ENCODE assay signal across 16 cellular contexts in genomic region chrX:114800719-114801118, GRCh38.
DNase-seq lines count a peak whose midpoint lies in the region; TF ChIP-seq lines count a peak whose summit lies in the region.
"Had no signal": no experiment of that assay in that cellular context is flagged by ENCODE, and none has a peak within 500 bp of the region (broad histone marks: within the 10 kb centered on the region; RNA-seq: fewer than 3 reads in every experiment).

No MANE protein-coding gene starts in this region.

- H3K27me3 ChIP-seq in brain microvascular endothelial cell (replicated peaks) (no peaks in the 10 kb centered on the region), colonic mucosa (no peaks in the 10 kb centered on the region)

- H3K9ac ChIP-seq in colonic mucosa (ENCODE audit: low read depth in 2 of 2, low read length in 2 of 2) = no peak overlapping the region

- no peaks in the 10 kb centered on the region for H3K4me1 ChIP-seq in colonic mucosa
- H3K4me1 ChIP-seq: pancreas had no signal

- H3K27ac ChIP-seq in brain microvascular endothelial cell = no peak overlapping the region
- H3K27ac ChIP-seq in colonic mucosa = no peak overlapping the region
- H3K27ac ChIP-seq: pancreas had no signal

- no peaks in the 10 kb centered on the region for H3K36me3 Mint-ChIP-seq in chondrocyte (ENCODE audit: low read depth)

- in situ Hi-C loops in brain microvascular endothelial cell (cut with HindIII; ENCODE audit: low pct_ligation_motif_present, low sequenced_read_pairs) = no loop called here

- no peaks in the 10 kb centered on the region for H3K9me3 ChIP-seq in colonic mucosa
- H3K9me3 ChIP-seq: pancreas had no signal

- peaks cover 3% of the 10 kb centered on the region for H3K4me1 Mint-ChIP-seq in chondrocyte (ENCODE audit: low read depth)
- H3K4me1 Mint-ChIP-seq: activated CD4-positive, alpha-beta T cell treated with anti-CD3 and anti-CD28 coated beads, Interleukin-2, amount 10 ng/mL, durations not matched to agents 24 days and 14 days had no signal

- H3K4me3 ChIP-seq in brain microvascular endothelial cell (ENCODE audit: low read depth, low read length) (no peak overlapping the region), colonic mucosa (no peak overlapping the region)
- H3K4me3 ChIP-seq: pancreas had no signal

- intact Hi-C loops in colonic mucosa (cut with DNase I) = no loop called here

- DNase-seq in NCI-H82 (lab: John Stamatoyannopoulos, UW) = peak; percentile 1
- no peak for DNase-seq in NCI-H82 treated with DMSO at 0.1 percent for 48 hours (lab: John Stamatoyannopoulos, UW; ENCODE audit: unreplicated experiment)
- DNase-seq in NCI-H226 = peak; percentile 59
- DNase-seq in brain microvascular endothelial cell = peak; percentile 0
- DNase-seq in stromal cell of bone marrow (ENCODE audit: low read depth) = peak; percentile 27
- DNase-seq in colonic mucosa = no peak
- DNase-seq in pons (ENCODE audit: low spot score) = no peak
- DNase-seq in chondrocyte (ENCODE audit: low spot score) = no peak
- DNase-seq: activated CD4-positive, alpha-beta T cell treated with anti-CD3 and anti-CD28 coated beads, Interleukin-2, amount 10 ng/mL, durations not matched to agents 24 days and 14 days; activated T-cell treated with anti-CD3 and anti-CD28 coated beads, Interleukin-2, amount 50 U/mL, for 72 hours; aorta; DMS 273 treated with DMSO at 0.1 percent for 48 hours; glutamatergic neuron; NCI-H1436 treated with DMSO at 0.1 percent for 48 hours; NCI-H774; pancreas had no signal

- TF ChIP-seq CTCF in brain microvascular endothelial cell (IDR thresholded peaks at IDR 0.05; ENCODE audit: low read depth, low read length, missing control alignments) (no peak), colonic mucosa (IDR thresholded peaks at IDR 0.05) (no peak), chondrocyte (IDR thresholded peaks at IDR 0.05) (no peak)

- H3K4me3 Mint-ChIP-seq in chondrocyte (ENCODE audit: unreplicated experiment) = no peak overlapping the region
- H3K4me3 Mint-ChIP-seq: activated CD4-positive, alpha-beta T cell treated with anti-CD3 and anti-CD28 coated beads, Interleukin-2, amount 10 ng/mL, durations not matched to agents 24 days and 14 days; activated T-cell treated with anti-CD3 and anti-CD28 coated beads, Interleukin-2, amount 50 U/mL, for 72 hours had no signal

- H3K27ac Mint-ChIP-seq in chondrocyte (ENCODE audit: unreplicated experiment) = no peak overlapping the region
- H3K27ac Mint-ChIP-seq: activated CD4-positive, alpha-beta T cell treated with anti-CD3 and anti-CD28 coated beads, Interleukin-2, amount 10 ng/mL, durations not matched to agents 24 days and 14 days; activated T-cell treated with anti-CD3 and anti-CD28 coated beads, Interleukin-2, amount 50 U/mL, for 72 hours had no signal

- H3K36me3 ChIP-seq in brain microvascular endothelial cell (replicated peaks) = no peaks in the 10 kb centered on the region
- no peaks in the 10 kb centered on the region for H3K36me3 ChIP-seq in colonic mucosa
- H3K36me3 ChIP-seq: pancreas had no signal

- H3K9me3 Mint-ChIP-seq in chondrocyte (ENCODE audit: low read depth) = peaks cover 3% of the 10 kb centered on the region
- H3K9me3 Mint-ChIP-seq: activated CD4-positive, alpha-beta T cell treated with anti-CD3 and anti-CD28 coated beads, Interleukin-2, amount 10 ng/mL, durations not matched to agents 24 days and 14 days; activated T-cell treated with anti-CD3 and anti-CD28 coated beads, Interleukin-2, amount 50 U/mL, for 72 hours had no signal

- no peaks in the 10 kb centered on the region for H3K27me3 Mint-ChIP-seq in chondrocyte (ENCODE audit: low read depth)
- H3K27me3 Mint-ChIP-seq: activated CD4-positive, alpha-beta T cell treated with anti-CD3 and anti-CD28 coated beads, Interleukin-2, amount 10 ng/mL, durations not matched to agents 24 days and 14 days had no signal

Comparison
In these comparisons a context has a peak if more than half of its experiments do, and no peak if none do; other contexts are left out.
1. DNase-seq: peak in NCI-H82 (single experiment), NCI-H226 (single experiment), brain microvascular endothelial cell (single experiment) and stromal cell of bone marrow (single experiment); none in NCI-H82 treated with DMSO at 0.1 percent for 48 hours (single experiment), colonic mucosa (single experiment), pons (single experiment) and chondrocyte (single experiment).